In the genomic region with DNA sequence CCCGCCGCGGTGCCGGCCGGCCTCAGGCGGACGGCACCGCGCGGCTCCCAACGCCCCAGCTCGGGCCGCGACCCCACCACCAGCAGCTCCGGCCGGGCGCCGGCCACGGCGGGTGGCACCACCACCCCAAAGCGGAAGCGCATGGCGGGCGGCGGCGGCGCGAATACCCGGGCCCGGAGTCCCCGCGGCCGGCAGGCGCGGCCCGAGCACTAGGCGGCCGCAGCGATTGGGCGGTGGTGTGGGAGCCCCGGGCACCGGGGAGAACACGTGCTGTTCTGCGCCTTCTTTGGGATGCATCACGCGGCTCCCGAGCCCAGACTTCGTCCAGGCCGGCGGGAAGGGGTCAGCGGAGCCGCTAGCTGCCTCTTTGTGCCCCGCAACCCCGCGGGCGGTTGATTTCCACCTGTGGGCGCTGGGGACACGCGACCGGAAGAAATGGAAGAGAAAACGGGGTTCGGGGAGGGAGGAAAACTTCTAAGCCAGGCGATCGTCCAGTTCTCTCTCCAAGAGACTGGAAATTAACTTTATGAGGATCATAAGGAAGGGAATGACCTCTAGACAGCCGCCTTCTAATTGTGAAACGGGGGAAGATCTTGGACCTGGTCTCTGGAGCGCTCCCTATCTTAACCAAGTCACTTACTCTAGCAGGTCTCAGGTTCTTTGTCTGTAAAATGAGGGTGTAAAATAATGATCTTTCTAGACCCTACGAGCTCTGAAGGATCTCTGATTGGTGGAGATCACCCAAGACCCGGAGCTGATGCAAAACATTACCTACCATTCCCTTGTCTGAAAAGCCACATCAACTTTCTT, we compare ENCODE assay signal across 8 cellular contexts. TPM values are rescaled to one million over a fixed set of nuclear protein-coding genes. Genes with fewer than 3 reads are reported as not detected.
DNase-seq lines count a peak whose midpoint lies in the region; ATAC-seq and TF ChIP-seq lines count a peak whose summit lies in the region.

A gene (minus strand): TSS at position 165 of the 810 bp plus-strand sequence. CDS start 22 bp downstream, at position 143.

- peak; percentile 83 for ATAC-seq in GM21515 (IDR thresholded peaks at IDR 0.05; ENCODE audit: unreplicated experiment)

- H3K4me3 Mint-ChIP-seq in activated T-helper 2 cell treated with anti-CD3 and anti-CD28 coated beads, Interferon-gamma antibody, Interleukin-2, Interleukin-4, amounts not matched to agents 10 μg/mL and 5 μg/mL and 100 μg/mL, durations not matched to agents 14 hours and 24 hours and 36 hours (ENCODE audit: low read depth): peak within 1 kb of the TSS; percentile 93
- peak within 1 kb of the TSS; percentile 90 for H3K4me3 Mint-ChIP-seq in nephron progenitor cell

- peak within 1 kb of the TSS; percentile 98 for H3K27ac Mint-ChIP-seq in activated T-helper 2 cell treated with anti-CD3 and anti-CD28 coated beads, Interferon-gamma antibody, Interleukin-2, Interleukin-4, amounts not matched to agents 10 μg/mL and 5 μg/mL and 100 μg/mL, durations not matched to agents 14 hours and 24 hours and 36 hours
- H3K27ac Mint-ChIP-seq in nephron progenitor cell: peak within 1 kb of the TSS; percentile 100

- peaks cover 7% of the 10 kb centered on the region for H3K36me3 Mint-ChIP-seq in activated T-helper 2 cell treated with anti-CD3 and anti-CD28 coated beads, Interferon-gamma antibody, Interleukin-2, Interleukin-4, amounts not matched to agents 10 μg/mL and 5 μg/mL and 100 μg/mL, durations not matched to agents 14 hours and 24 hours and 36 hours (ENCODE audit: low read depth)
- peaks cover 21% of the 10 kb centered on the region for H3K36me3 Mint-ChIP-seq in nephron progenitor cell (ENCODE audit: low read depth)

- H3K27ac ChIP-seq in HUES64 (ENCODE audit: low read depth, low read length): peak within 1 kb of the TSS; percentile 98

- peak within 1 kb of the TSS; percentile 80 for H3K4me3 ChIP-seq in HUES64 (ENCODE audit: low read length)
- H3K4me3 ChIP-seq in fibroblast of the aortic adventitia (ENCODE audit: low read depth, low read length): peak within 1 kb of the TSS; percentile 73

- under 1% methylated on average over 68 of the region's 69 CpGs for WGBS in HUES64

- DNase-seq in DMS79 (lab: John Stamatoyannopoulos, UW) (peak; percentile 55), RKO (ENCODE audit: low spot score) (peak; percentile 74), fibroblast of the aortic adventitia (ENCODE audit: low read depth) (peak; percentile 74), nephron progenitor cell (peak; percentile 76), stromal cell of bone marrow (ENCODE audit: low read depth) (peak; percentile 76)
- peak; percentile 67 for DNase-seq in activated T-helper 2 cell treated with anti-CD3 and anti-CD28 coated beads, Interferon-gamma antibody, Interleukin-2, Interleukin-4, amounts not matched to agents 10 μg/mL and 5 μg/mL and 100 μg/mL, durations not matched to agents 14 hours and 24 hours and 36 hours (ENCODE audit: low spot score)

- peak within 1 kb of the TSS; percentile 99 for H3K9ac ChIP-seq in HUES64 (ENCODE audit: low read depth, low read length)

- H3K36me3 ChIP-seq in HUES64 (ENCODE audit: insufficient read depth, low read length): no peaks in the 10 kb centered on the region

- TF ChIP-seq CTCF in fibroblast of the aortic adventitia (IDR thresholded peaks at IDR 0.05; ENCODE audit: insufficient read depth, low read length): no peak
- no peak for TF ChIP-seq CTCF in nephron progenitor cell (IDR thresholded peaks at IDR 0.05)

- H3K9me3 Mint-ChIP-seq in activated T-helper 2 cell treated with anti-CD3 and anti-CD28 coated beads, Interferon-gamma antibody, Interleukin-2, Interleukin-4, amounts not matched to agents 10 μg/mL and 5 μg/mL and 100 μg/mL, durations not matched to agents 14 hours and 24 hours and 36 hours: peaks cover 7% of the 10 kb centered on the region
- peaks cover 25% of the 10 kb centered on the region for H3K9me3 Mint-ChIP-seq in nephron progenitor cell

- H3K27me3 ChIP-seq in HUES64 (ENCODE audit: insufficient read depth, low read length): no peaks in the 10 kb centered on the region

- no peaks in the 10 kb centered on the region for H3K27me3 Mint-ChIP-seq in activated T-helper 2 cell treated with anti-CD3 and anti-CD28 coated beads, Interferon-gamma antibody, Interleukin-2, Interleukin-4, amounts not matched to agents 10 μg/mL and 5 μg/mL and 100 μg/mL, durations not matched to agents 14 hours and 24 hours and 36 hours (ENCODE audit: low read depth)
- no peaks in the 10 kb centered on the region for H3K27me3 Mint-ChIP-seq in nephron progenitor cell (ENCODE audit: low read depth, poor library complexity)

- no peaks in the 10 kb centered on the region for H3K9me3 ChIP-seq in HUES64 (ENCODE audit: insufficient read depth, low read depth, low read length)

- intact Hi-C loops in activated T-helper 2 cell treated with anti-CD3 and anti-CD28 coated beads, Interferon-gamma antibody, Interleukin-2, Interleukin-4, amounts not matched to agents 10 μg/mL and 5 μg/mL and 100 μg/mL, durations not matched to agents 14 hours and 24 hours and 36 hours (cut with micrococcal nuclease): loop anchor here (2.0 to 10.0 kb wide), 2 partner anchors 229 to 1469 kb away; a partner anchor contains a TSS

- peaks cover 24% of the 10 kb centered on the region for H3K4me1 Mint-ChIP-seq in activated T-helper 2 cell treated with anti-CD3 and anti-CD28 coated beads, Interferon-gamma antibody, Interleukin-2, Interleukin-4, amounts not matched to agents 10 μg/mL and 5 μg/mL and 100 μg/mL, durations not matched to agents 14 hours and 24 hours and 36 hours (ENCODE audit: low read depth)
- peaks cover 53% of the 10 kb centered on the region for H3K4me1 Mint-ChIP-seq in nephron progenitor cell

- peaks cover 15% of the 10 kb centered on the region for H3K4me1 ChIP-seq in HUES64 (ENCODE audit: insufficient read depth, low read length)

RNA-seq across cellular contexts. Expression of the gene that starts here (rescaled TPM):
- 5.2 TPM for polyA plus RNA-seq in HUES64 (2013, experiment 1 of 2)
- polyA plus RNA-seq in HUES64 (2013, experiment 2 of 2): 5.6 TPM
- 6.4 TPM in 2 replicates for total RNA-seq in activated T-helper 2 cell treated with anti-CD3 and anti-CD28 coated beads, Interferon-gamma antibody, Interleukin-2, Interleukin-4, amounts not matched to agents 10 μg/mL and 5 μg/mL and 100 μg/mL, durations not matched to agents 14 hours and 24 hours and 36 hours
- total RNA-seq in fibroblast of the aortic adventitia (ENCODE audit: low replicate concordance): 7.2 and 8.0 TPM in 2 replicates

Comparison
In these comparisons a context has a peak if more than half of its experiments do, and no peak if none do; other contexts are left out.
1. Peak in every context shown above with its lines: DNase-seq, ATAC-seq, H3K4me3 ChIP-seq and H3K27ac ChIP-seq.